17 cellular contexts compared by ENCODE assay signal in the genomic region with DNA sequence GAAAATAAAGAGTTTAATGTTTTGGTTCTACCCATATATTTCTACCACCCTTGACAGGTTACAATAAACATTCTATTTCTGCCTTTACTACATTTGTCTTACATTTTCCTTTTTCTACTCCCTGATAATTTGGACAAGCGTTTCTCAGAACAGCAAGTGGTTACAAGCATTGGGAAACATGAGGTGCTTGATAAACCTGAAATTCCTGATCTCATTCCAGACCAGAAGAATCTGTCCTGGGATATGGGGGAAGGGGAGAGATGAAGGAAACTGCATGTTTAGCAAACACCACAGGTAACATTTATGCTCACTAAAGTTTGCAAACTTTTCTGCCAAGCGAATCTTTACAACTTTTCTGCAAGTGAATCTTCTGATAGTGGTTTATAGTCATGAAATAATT. TPM values are rescaled to one million over a fixed set of nuclear protein-coding genes. Genes with fewer than 3 reads are reported as not detected.
DNase-seq lines count a peak whose midpoint lies in the region; ATAC-seq and TF ChIP-seq lines count a peak whose summit lies in the region.
"Had no signal": no experiment of that assay in that cellular context is flagged by ENCODE, and none has a peak within 500 bp of the region (broad histone marks: within the 10 kb centered on the region; RNA-seq: fewer than 3 reads in every experiment).

No MANE protein-coding gene starts in this region.

- peak overlapping the region; percentile 23 for H3K4me3 Mint-ChIP-seq in Calu3 (ENCODE audit: low read depth, unreplicated experiment)

- no peak overlapping the region for H3K14ac ChIP-seq in trophoblast cell (ENCODE audit: low read length)

- no peak overlapping the region for H4K12ac ChIP-seq in trophoblast cell (ENCODE audit: low read depth, low read length)

- CTCF ChIA-PET in Calu3 (lab: Charles Lee): interaction anchor here (0.5 kb wide), 1 partner anchor 9 kb away, joined by 3 read pairs; no protein-coding TSS in a partner anchor

- no peak overlapping the region for H2AK5ac ChIP-seq in trophoblast cell (ENCODE audit: low read length)

- peaks cover 18% of the 10 kb centered on the region for H3K4me1 Mint-ChIP-seq in Calu3 (ENCODE audit: low read depth, unreplicated experiment)

- H3K9ac ChIP-seq in trophoblast cell (ENCODE audit: low read length): no peak overlapping the region

- no peak overlapping the region for H3K4me3 ChIP-seq in trophoblast cell (ENCODE audit: low read depth, low read length)
- H3K4me3 ChIP-seq: A549 had no signal

- no peak overlapping the region for H2AFZ ChIP-seq in trophoblast cell (ENCODE audit: insufficient read depth, low read length, poor library complexity)

- H3K4me2 ChIP-seq in trophoblast cell (ENCODE audit: low read length): peak overlapping the region; percentile 46
- H3K4me2 ChIP-seq: A549 had no signal

- H3K79me1 ChIP-seq in trophoblast cell (ENCODE audit: low read length): peaks cover 2% of the 10 kb centered on the region

- peak overlapping the region; percentile 77 for H3K27ac ChIP-seq in trophoblast cell (ENCODE audit: low read depth, low read length)
- H3K27ac ChIP-seq: A549, C4-2B had no signal

- DNase-seq in Calu3 (peak; percentile 26), NCI-H226 (peak; percentile 12), trophoblast cell (peak; percentile 28 to 88), left colon (no peak)
- DNase-seq: DMS79 treated with DMSO at 0.1 percent for 48 hours, GDM1, MM.1S, NCI-H1105, NCI-H187, NCI-H446 treated with DMSO at 0.1 percent for 48 hours, NCI-H748 treated with DMSO at 0.1 percent for 48 hours had no signal

- peak; percentile 65 for ATAC-seq in esophagus mucosa
- ATAC-seq in GM21367 (IDR thresholded peaks at IDR 0.05; ENCODE audit: unreplicated experiment): no peak
- ATAC-seq in left colon: no peak
- no peak for ATAC-seq in GM19324 (IDR thresholded peaks at IDR 0.05; ENCODE audit: low FRiP score, unreplicated experiment)
- ATAC-seq: A549, Panc1 had no signal

- BruUV-seq in Calu3 (replicated peaks; lab: Mats Ljungman, UMichigan): no TSS peak

- H3K4me1 ChIP-seq in trophoblast cell (ENCODE audit: control insufficient read depth in 1 of 2, insufficient read depth in 2 of 2, low read length in 2 of 2): peaks cover 0 to 6% of the 10 kb centered on the region in 2 experiments
- H3K4me1 ChIP-seq: A549 had no signal

- peak overlapping the region; percentile 66 for H3K27ac Mint-ChIP-seq in Calu3 (ENCODE audit: unreplicated experiment)

- H4K8ac ChIP-seq in trophoblast cell (ENCODE audit: low read depth, low read length): no peak overlapping the region

- H3K27me3 Mint-ChIP-seq in Calu3 (ENCODE audit: unreplicated experiment): no peaks in the 10 kb centered on the region

- no peak overlapping the region for H2BK120ac ChIP-seq in trophoblast cell (ENCODE audit: insufficient read depth, low read length, poor library complexity)

- no peaks in the 10 kb centered on the region for H3K9me3 ChIP-seq in trophoblast cell (ENCODE audit: insufficient read depth, low read depth, low read length)
- H3K9me3 ChIP-seq: A549 had no signal

- H3K36me3 ChIP-seq in trophoblast cell (ENCODE audit: control insufficient read depth in 1 of 2, insufficient read depth in 2 of 2, low read length in 2 of 2): no peaks in the 10 kb centered on the region

- no peak overlapping the region for H4K91ac ChIP-seq in trophoblast cell (ENCODE audit: low read depth, low read length)

- no peak for TF ChIP-seq CTCF in Calu3 (IDR thresholded peaks at IDR 0.05; ENCODE audit: unreplicated experiment)

- H3K36me3 Mint-ChIP-seq in Calu3 (ENCODE audit: insufficient read depth, unreplicated experiment): no peaks in the 10 kb centered on the region

- no peaks in the 10 kb centered on the region for H3K27me3 ChIP-seq in trophoblast cell (ENCODE audit: insufficient read depth, low read length)

- H3K18ac ChIP-seq in trophoblast cell (ENCODE audit: low read length): no peak overlapping the region

- no peak overlapping the region for H3K23ac ChIP-seq in trophoblast cell (ENCODE audit: low read length)

- no peak overlapping the region for H3K4ac ChIP-seq in trophoblast cell (ENCODE audit: low read depth, low read length)

- no CpG with 5 or more reads among the region's 2 CpGs for WGBS in trophoblast cell (ENCODE audit: extremely low coverage, insufficient coverage, insufficient read length)

- peaks cover 2% of the 10 kb centered on the region for H3K9me3 Mint-ChIP-seq in Calu3 (ENCODE audit: low read depth, unreplicated experiment)

- H3K79me2 ChIP-seq in trophoblast cell (ENCODE audit: control insufficient read depth, insufficient read depth, low read length, poor library complexity): peaks cover 2% of the 10 kb centered on the region

- no peak overlapping the region for H2BK12ac ChIP-seq in trophoblast cell (ENCODE audit: low read length)

- intact Hi-C loops in Calu3 (cut with micrococcal nuclease; ENCODE audit: unreplicated experiment): loop anchor here (5.0 kb wide), 1 partner anchor 54 kb away; no protein-coding TSS in a partner anchor
- intact Hi-C loops in left colon (cut with DNase I, micrococcal nuclease): no loop called here

- no peak overlapping the region for H2BK5ac ChIP-seq in trophoblast cell (ENCODE audit: low read depth, low read length, poor library complexity)

RNA-seq across cellular contexts. Expression of a gene that starts 28.3 kb away (rescaled TPM):
- not detected in 2 replicates for total RNA-seq in Calu3 (2022)
- 0.52 TPM for total RNA-seq in esophagus mucosa
- polyA plus RNA-seq in trophoblast cell (2013): 0.29 and 0.31 TPM in 2 replicates
- total RNA-seq in left colon: not detected
- polyA plus RNA-seq: A549 had no signal

Comparison
In these comparisons a context has a peak if more than half of its experiments do, and no peak if none do; other contexts are left out.
1. DNase-seq: peak in Calu3 (single experiment), NCI-H226 (single experiment) and trophoblast cell (2 of 2); none in left colon (0 of 2).